27 cellular contexts compared by ENCODE assay signal in genomic region chr7:6520163-6520981, GRCh38. TPM values are rescaled to one million over a fixed set of nuclear protein-coding genes. Genes with fewer than 3 reads are reported as not detected.
"Had no signal": no experiment of that assay in that cellular context is flagged by ENCODE, and none has a peak within 500 bp of the region (broad histone marks: within the 10 kb centered on the region; RNA-seq: fewer than 3 reads in every experiment).

No MANE protein-coding gene starts in this region.

- H3K4me3 Mint-ChIP-seq: activated CD4-positive, alpha-beta T cell treated with anti-CD3 and anti-CD28 coated beads, Interleukin-2, amount 10 ng/mL, durations not matched to agents 7 days and 5 days; activated CD8-positive, alpha-beta memory T cell treated with anti-CD3 and anti-CD28 coated beads, Interleukin-2, amount 10 ng/mL, durations not matched to agents 7 days and 5 days; activated CD8-positive, alpha-beta T cell treated with anti-CD3 and anti-CD28 coated beads for 36 hours; activated naive CD4-positive, alpha-beta T cell treated with anti-CD3 and anti-CD28 coated beads, Interleukin-2, amount 10 ng/mL, durations not matched to agents 7 days and 5 days; endodermal cell; naive thymus-derived CD4-positive, alpha-beta T cell; neural crest cell; stimulated activated naive B cell treated with anti-CD40 and anti-IgM and Interleukin-4, amounts not matched to agents 10 μg/mL and 1 μg/mL and 100 μg/mL, for 72 hours; type B pancreatic cell had no signal

- H3K9me3 Mint-ChIP-seq: activated CD4-positive, alpha-beta T cell treated with anti-CD3 and anti-CD28 coated beads, Interleukin-2, amount 10 ng/mL, durations not matched to agents 7 days and 5 days; activated CD8-positive, alpha-beta T cell treated with anti-CD3 and anti-CD28 coated beads for 36 hours; activated naive CD4-positive, alpha-beta T cell treated with anti-CD3 and anti-CD28 coated beads, Interleukin-2, amount 10 ng/mL, durations not matched to agents 7 days and 5 days; endodermal cell; naive thymus-derived CD4-positive, alpha-beta T cell; neural crest cell; stimulated activated naive B cell treated with anti-CD40 and anti-IgM and Interleukin-4, amounts not matched to agents 10 μg/mL and 1 μg/mL and 100 μg/mL, for 72 hours; type B pancreatic cell had no signal

- H3K9me3 ChIP-seq: colonic mucosa, heart right ventricle, lower lobe of right lung, sigmoid colon, testis had no signal

- H3K27me3 Mint-ChIP-seq: activated CD8-positive, alpha-beta T cell treated with anti-CD3 and anti-CD28 coated beads for 36 hours had no signal

- H3K27ac ChIP-seq: colonic mucosa, heart right ventricle, lower lobe of right lung, sigmoid colon, testis, VCaP had no signal

- H3K4me3 ChIP-seq: colonic mucosa, heart right ventricle, lower lobe of right lung, sigmoid colon, smooth muscle cell, testis had no signal

- FAIRE-seq: bronchial epithelial cell, keratinocyte had no signal

- H3K4me2 ChIP-seq: smooth muscle cell had no signal

- DNase-seq: activated CD4-positive, alpha-beta T cell treated with anti-CD3 and anti-CD28 coated beads, Interleukin-2, amount 10 ng/mL, durations not matched to agents 7 days and 5 days; activated CD4-positive, CD25-positive, alpha-beta regulatory T cell treated with anti-CD3 and anti-CD28 coated beads, Interleukin-2, amount 50 U/mL, for 72 hours; activated CD8-positive, alpha-beta memory T cell treated with anti-CD3 and anti-CD28 coated beads, Interleukin-2, amount 10 ng/mL, durations not matched to agents 7 days and 5 days; activated CD8-positive, alpha-beta T cell treated with anti-CD3 and anti-CD28 coated beads for 36 hours; activated effector memory CD4-positive, alpha-beta T cell treated with anti-CD3 and anti-CD28 coated beads, Interleukin-2, amount 50 U/mL, for 16 hours; activated naive CD4-positive, alpha-beta T cell treated with anti-CD3 and anti-CD28 coated beads, Interleukin-2, amount 10 ng/mL, durations not matched to agents 7 days and 5 days; activated T-cell treated with anti-CD3 and anti-CD28 coated beads for 4 hours; amygdala; colonic mucosa; endodermal cell; heart right ventricle; lower lobe of right lung; naive thymus-derived CD4-positive, alpha-beta T cell; sigmoid colon; stimulated activated CD4-positive, alpha-beta T cell treated with anti-CD3 and anti-CD28 coated beads, Interleukin-2, amount 100 ng/mL, for 48 hours; stimulated activated CD8-positive, alpha-beta memory T cell treated with anti-CD3 and anti-CD28 coated beads, Interleukin-4, amount 100 ng/mL, for 48 hours; stimulated activated naive B cell treated with anti-CD40 and anti-IgM and Interleukin-4, amounts not matched to agents 10 μg/mL and 1 μg/mL and 100 μg/mL, for 72 hours; testis had no signal

- H3K27ac Mint-ChIP-seq: activated CD4-positive, alpha-beta T cell treated with anti-CD3 and anti-CD28 coated beads, Interleukin-2, amount 10 ng/mL, durations not matched to agents 7 days and 5 days; activated CD8-positive, alpha-beta memory T cell treated with anti-CD3 and anti-CD28 coated beads, Interleukin-2, amount 10 ng/mL, durations not matched to agents 7 days and 5 days; activated CD8-positive, alpha-beta T cell treated with anti-CD3 and anti-CD28 coated beads for 36 hours; activated naive CD4-positive, alpha-beta T cell treated with anti-CD3 and anti-CD28 coated beads, Interleukin-2, amount 10 ng/mL, durations not matched to agents 7 days and 5 days; endodermal cell; type B pancreatic cell had no signal

- ATAC-seq: activated CD8-positive, alpha-beta memory T cell treated with anti-CD3 and anti-CD28 coated beads, Interleukin-2, amount 10 ng/mL, durations not matched to agents 7 days and 5 days; activated CD8-positive, alpha-beta T cell treated with anti-CD3 and anti-CD28 coated beads for 36 hours; heart right ventricle; lower lobe of right lung; naive thymus-derived CD4-positive, alpha-beta T cell had no signal

- H3K36me3 Mint-ChIP-seq: activated CD8-positive, alpha-beta memory T cell treated with anti-CD3 and anti-CD28 coated beads, Interleukin-2, amount 10 ng/mL, durations not matched to agents 7 days and 5 days; activated naive CD4-positive, alpha-beta T cell treated with anti-CD3 and anti-CD28 coated beads, Interleukin-2, amount 10 ng/mL, durations not matched to agents 7 days and 5 days; naive thymus-derived CD4-positive, alpha-beta T cell; stimulated activated naive B cell treated with anti-CD40 and anti-IgM and Interleukin-4, amounts not matched to agents 10 μg/mL and 1 μg/mL and 100 μg/mL, for 72 hours; type B pancreatic cell had no signal

- H3K27me3 ChIP-seq: colonic mucosa, testis had no signal

- H3K4me1 ChIP-seq: colonic mucosa, testis had no signal

- H3K36me3 ChIP-seq: colonic mucosa, heart right ventricle, lower lobe of right lung, sigmoid colon had no signal

RNA-seq across cellular contexts. Expression of gene GRID2IP, which starts 30.9 kb away (rescaled TPM):
- total RNA-seq: mesenteric fat pad, omental fat pad, posterior vena cava, sigmoid colon, smooth muscle cell had no signal
- polyA plus RNA-seq: naive thymus-derived CD4-positive, alpha-beta T cell; smooth muscle cell had no signal
